In genomic region chr9:136544549-136545064, GRCh38 we compare ENCODE assay signal across 8 cellular contexts. TPM values are rescaled to one million over a fixed set of nuclear protein-coding genes. Genes with fewer than 3 reads are reported as not detected.
A peak's percentile ranks its signal among the peaks of the same experiment; 100 is the strongest.
DNase-seq lines count a peak whose midpoint lies in the region; ATAC-seq, FAIRE-seq and TF ChIP-seq lines count a peak whose summit lies in the region.

No MANE protein-coding gene starts in this region.

- H2AFZ ChIP-seq in OCI-LY1 (ENCODE audit: low read length): no peak overlapping the region

- H3K4me2 ChIP-seq in OCI-LY1 (ENCODE audit: low read length): peak overlapping the region; percentile 82

- H3K4me1 Mint-ChIP-seq in activated naive CD4-positive, alpha-beta T cell treated with anti-CD3 and anti-CD28 coated beads for 36 hours (ENCODE audit: low read depth): peaks cover 46% of the 10 kb centered on the region

- H3K9me3 ChIP-seq in OCI-LY1 (ENCODE audit: low read length): no peaks in the 10 kb centered on the region

- intact Hi-C loops in activated naive CD4-positive, alpha-beta T cell treated with anti-CD3 and anti-CD28 coated beads for 36 hours (cut with micrococcal nuclease): loop anchor here (1.0 to 2.0 kb wide), 3 partner anchors 11 to 182 kb away; partner anchors contain the start of gene DNLZ
- intact Hi-C loops in head of caudate nucleus (cut with DNase I): loop anchor here (2.0 to 10.0 kb wide), 3 partner anchors 18 to 50 kb away; no protein-coding TSS in a partner anchor

- peak overlapping the region; percentile 95 for H3K27ac Mint-ChIP-seq in activated naive CD4-positive, alpha-beta T cell treated with anti-CD3 and anti-CD28 coated beads for 36 hours

- no peak for FAIRE-seq in urothelium cell line (lab: Jason Lieb, UNC)

- peak overlapping the region; percentile 94 for H3K4me3 Mint-ChIP-seq in activated naive CD4-positive, alpha-beta T cell treated with anti-CD3 and anti-CD28 coated beads for 36 hours

- peaks cover 26% of the 10 kb centered on the region for H3K36me3 Mint-ChIP-seq in activated naive CD4-positive, alpha-beta T cell treated with anti-CD3 and anti-CD28 coated beads for 36 hours (ENCODE audit: low read depth)

- H4K20me1 ChIP-seq in OCI-LY1 (ENCODE audit: insufficient read depth, low read length): no peaks in the 10 kb centered on the region

- H3K9ac ChIP-seq in OCI-LY1 (ENCODE audit: low read length): peak overlapping the region; percentile 61

- no peaks in the 10 kb centered on the region for H3K9me2 ChIP-seq in OCI-LY1 (ENCODE audit: low read depth, low read length)

- no peak for TF ChIP-seq CTCF in OCI-LY1 (IDR thresholded peaks at IDR 0.05; ENCODE audit: low read length)

- peak overlapping the region; percentile 67 for H3K4me3 ChIP-seq in OCI-LY1 (ENCODE audit: low read depth, low read length, poor library complexity, severe bottlenecking)

- H3K79me2 ChIP-seq in OCI-LY1 (ENCODE audit: insufficient read depth, low read length): no peaks in the 10 kb centered on the region

- no peaks in the 10 kb centered on the region for H3K27me3 Mint-ChIP-seq in activated naive CD4-positive, alpha-beta T cell treated with anti-CD3 and anti-CD28 coated beads for 36 hours (ENCODE audit: low read depth)

- no peaks in the 10 kb centered on the region for H3K9me3 Mint-ChIP-seq in activated naive CD4-positive, alpha-beta T cell treated with anti-CD3 and anti-CD28 coated beads for 36 hours

- no peaks in the 10 kb centered on the region; the same call in 1 of the 2 replicates for H3K27me3 ChIP-seq in OCI-LY1 (ENCODE audit: insufficient read depth, low read length)

- CTCF ChIA-PET in activated naive CD4-positive, alpha-beta T cell treated with anti-CD3 and anti-CD28 coated beads for 36 hours (lab: Charles Lee): no interaction called here

- H3K27ac ChIP-seq in OCI-LY1 (ENCODE audit: low read depth, low read length, poor library complexity, severe bottlenecking): no peak overlapping the region

- no peaks in the 10 kb centered on the region for H3F3A ChIP-seq in OCI-LY1 (ENCODE audit: insufficient read depth, low read length)

- peaks cover 24% of the 10 kb centered on the region for H3K4me1 ChIP-seq in OCI-LY1 (ENCODE audit: insufficient read depth, low read length, severe bottlenecking)

- no peaks in the 10 kb centered on the region for H3K36me3 ChIP-seq in OCI-LY1 (ENCODE audit: insufficient read depth, low read length)

- ATAC-seq in HG02973 (IDR thresholded peaks at IDR 0.05; ENCODE audit: unreplicated experiment): no peak

- DNase-seq in EH (ENCODE audit: low read depth): peak; percentile 50
- peak; percentile 82 for DNase-seq in activated naive CD4-positive, alpha-beta T cell treated with anti-CD3 and anti-CD28 coated beads for 36 hours
- peak; percentile 84 to 96 (median 92) for DNase-seq in head of caudate nucleus
- peak; percentile 65 for DNase-seq in occipital lobe (lab: John Stamatoyannopoulos, UW)
- DNase-seq in urothelium cell line (ENCODE audit: low spot score): peak; percentile 66
- DNase-seq in MV-4-11 (lab: John Stamatoyannopoulos, UW): no peak

RNA-seq across cellular contexts. Expression of gene NOTCH1, which starts 1.2 kb away (rescaled TPM):
- 10 to 100 TPM; 71.4 to 80.2 TPM for total RNA-seq in activated naive CD4-positive, alpha-beta T cell treated with anti-CD3 and anti-CD28 coated beads for 36 hours
- total RNA-seq in occipital lobe: 22.9 TPM
